33 cellular contexts compared by ENCODE assay signal in the genomic region with DNA sequence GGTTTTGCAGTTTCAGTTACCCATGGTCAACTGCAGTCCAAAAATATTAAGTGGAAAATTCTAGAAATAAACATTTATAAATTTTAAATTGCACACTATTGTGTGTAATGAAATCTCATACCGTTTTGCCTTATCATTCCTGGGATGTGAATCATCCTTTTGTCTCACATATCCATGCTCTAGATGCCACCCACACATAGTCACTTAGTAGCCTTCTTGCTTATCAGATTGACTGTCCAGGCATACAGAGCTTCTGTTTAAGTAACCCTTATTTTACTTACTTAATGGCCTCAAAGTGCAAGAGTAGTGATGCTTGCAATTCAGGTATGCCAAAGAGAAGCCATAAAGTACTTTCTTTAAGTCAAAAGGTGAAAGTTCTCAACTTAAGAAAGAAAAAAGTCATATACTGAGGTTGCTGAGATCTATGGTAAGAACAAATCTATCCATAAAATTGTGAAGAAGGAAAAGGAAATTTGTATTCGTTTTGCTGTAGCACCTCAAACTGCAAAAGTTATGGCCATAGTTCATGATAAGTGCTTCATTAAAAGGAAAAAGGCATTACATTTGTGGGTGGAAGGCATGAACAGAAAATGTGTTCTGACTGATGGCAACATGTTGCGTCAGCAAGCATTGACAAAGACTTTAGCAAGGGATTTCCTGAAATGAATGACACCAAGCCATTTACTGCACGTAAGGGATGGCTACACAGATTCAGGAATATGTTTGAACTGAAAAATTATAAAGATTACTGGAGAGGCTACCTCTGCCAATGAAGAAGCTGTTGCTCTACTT. TPM values are rescaled to one million over a fixed set of nuclear protein-coding genes. Genes with fewer than 3 reads are reported as not detected.
A peak's percentile ranks its signal among the peaks of the same experiment; 100 is the strongest.
DNase-seq lines count a peak whose midpoint lies in the region; ATAC-seq, FAIRE-seq and TF ChIP-seq lines count a peak whose summit lies in the region.
"Had no signal": no experiment of that assay in that cellular context is flagged by ENCODE, and none has a peak within 500 bp of the region (broad histone marks: within the 10 kb centered on the region; RNA-seq: fewer than 3 reads in every experiment).

No MANE protein-coding gene starts in this region.

- 90 to 92% methylated on average over 3 to 4 of the region's 4 CpGs for WGBS in mesodermal cell (ENCODE audit: insufficient coverage in 2 of 2), 2 experiments

- POLR2A ChIA-PET in activated CD4-positive, alpha-beta T cell treated with anti-CD3 and anti-CD28 coated beads for 36 hours (lab: Charles Lee) = no interaction called here

- no peak overlapping the region for H3K27ac Mint-ChIP-seq in activated CD4-positive, alpha-beta T cell treated with anti-CD3 and anti-CD28 coated beads for 36 hours
- H3K27ac Mint-ChIP-seq: IgD-negative memory B cell; stimulated activated effector memory CD8-positive, alpha-beta T cell treated with anti-CD3 and anti-CD28 coated beads, Interleukin-12 subunit alpha, Interleukin-12 subunit beta, amount 100 ng/mL, for 72 hours had no signal

- DNase-seq in EH (ENCODE audit: low read depth) (peak; percentile 32), LHCN-M2 (ENCODE audit: low read depth) (peak; percentile 0), bronchial epithelial cell (ENCODE audit: low read depth) (peak; percentile 53), islet precursor cell (no peak), NCI-H2171 (lab: John Stamatoyannopoulos, UW) (no peak), retina (no peak)
- no peak for DNase-seq in activated CD4-positive, alpha-beta T cell treated with anti-CD3 and anti-CD28 coated beads for 36 hours
- DNase-seq: activated CD4-positive, alpha-beta T cell treated with anti-CD3 and anti-CD28 coated beads for 48 hours; activated CD8-positive, alpha-beta memory T cell treated with anti-CD3 and anti-CD28 coated beads for 24 hours; activated gamma-delta T cell treated with Interleukin-2 at 50 U/mL for 16 hours; activated T-cell treated with anti-CD3 and anti-CD28 coated beads, Interleukin-2, amount 50 U/mL, for 1 hour; Caco-2; DMS79 treated with DMSO at 0.1 percent for 48 hours; GOT3; head of caudate nucleus; left cardiac atrium; MG63; NCI-H1436 treated with DMSO at 0.1 percent for 48 hours; NCI-H2107; right cardiac atrium; stimulated activated CD4-positive, alpha-beta T cell treated with anti-CD3 and anti-CD28 coated beads, Interleukin-4, amount 100 ng/mL, for 24 hours had no signal

- H3K27ac ChIP-seq in mesodermal cell (ENCODE audit: low read depth, low read length, severe bottlenecking) = peak overlapping the region; percentile 26
- H3K27ac ChIP-seq: BLaER1 treated with 17β-estradiol and CSF1 and Interleukin-3, amounts not matched to agents 10 nM and 100 nM; parathyroid adenoma had no signal

- no peaks in the 10 kb centered on the region for H3K36me3 Mint-ChIP-seq in activated CD4-positive, alpha-beta T cell treated with anti-CD3 and anti-CD28 coated beads for 36 hours (ENCODE audit: low read depth)
- H3K36me3 Mint-ChIP-seq: stimulated activated effector memory CD8-positive, alpha-beta T cell treated with anti-CD3 and anti-CD28 coated beads, Interleukin-12 subunit alpha, Interleukin-12 subunit beta, amount 100 ng/mL, for 72 hours had no signal

- H3K9me3 Mint-ChIP-seq in activated CD4-positive, alpha-beta T cell treated with anti-CD3 and anti-CD28 coated beads for 36 hours (ENCODE audit: low read depth) = no peaks in the 10 kb centered on the region

- H3K27me3 ChIP-seq in bronchial epithelial cell (ENCODE audit: control insufficient read depth, insufficient read depth, low read length) = no peaks in the 10 kb centered on the region
- H3K27me3 ChIP-seq: BLaER1 treated with 17β-estradiol and CSF1 and Interleukin-3, amounts not matched to agents 10 nM and 100 nM had no signal

- intact Hi-C loops in activated CD4-positive, alpha-beta T cell treated with anti-CD3 and anti-CD28 coated beads for 36 hours (cut with DNase I, micrococcal nuclease) = no loop called here

- H3K36me3 ChIP-seq in bronchial epithelial cell (ENCODE audit: control insufficient read depth, insufficient read depth, low read length) (no peaks in the 10 kb centered on the region), mesodermal cell (ENCODE audit: control insufficient read depth, insufficient read depth, low read length) (no peaks in the 10 kb centered on the region)
- H3K36me3 ChIP-seq: BLaER1 treated with 17β-estradiol and CSF1 and Interleukin-3, amounts not matched to agents 10 nM and 100 nM; MG63 had no signal

- no peak for ATAC-seq in activated CD4-positive, alpha-beta T cell treated with anti-CD3 and anti-CD28 coated beads for 36 hours
- ATAC-seq: left cardiac atrium; right cardiac atrium; stimulated activated effector memory CD8-positive, alpha-beta T cell treated with anti-CD3 and anti-CD28 coated beads, Interleukin-12 subunit alpha, Interleukin-12 subunit beta, amount 100 ng/mL, for 72 hours had no signal

- CTCF ChIA-PET in activated CD4-positive, alpha-beta T cell treated with anti-CD3 and anti-CD28 coated beads for 36 hours (lab: Charles Lee) = no interaction called here

- H3K4me1 ChIP-seq in mesodermal cell (ENCODE audit: control insufficient read depth, insufficient read depth, low read length, poor library complexity, severe bottlenecking) = no peaks in the 10 kb centered on the region
- H3K4me1 ChIP-seq: BLaER1 treated with 17β-estradiol and CSF1 and Interleukin-3, amounts not matched to agents 10 nM and 100 nM; Caco-2; parathyroid adenoma had no signal

- H3K27me3 Mint-ChIP-seq in activated CD4-positive, alpha-beta T cell treated with anti-CD3 and anti-CD28 coated beads for 36 hours = no peaks in the 10 kb centered on the region
- H3K27me3 Mint-ChIP-seq: IgD-negative memory B cell had no signal

- no peak for TF ChIP-seq CTCF in bronchial epithelial cell (IDR thresholded peaks at IDR 0.05; ENCODE audit: insufficient read depth, low read length, severe bottlenecking)

- H3K4me3 ChIP-seq in bronchial epithelial cell (ENCODE audit: low read depth, low read length) (no peak overlapping the region), mesodermal cell (ENCODE audit: extremely low read depth, insufficient read depth, low read length, poor library complexity, severe bottlenecking) (no peak overlapping the region)
- H3K4me3 ChIP-seq: BLaER1 treated with 17β-estradiol and CSF1 and Interleukin-3, amounts not matched to agents 10 nM and 100 nM; GM12878; MG63 had no signal

- H3K9me3 ChIP-seq in mesodermal cell (ENCODE audit: control insufficient read depth, low read length) = peaks cover 4% of the 10 kb centered on the region
- H3K9me3 ChIP-seq: BLaER1 treated with 17β-estradiol and CSF1 and Interleukin-3, amounts not matched to agents 10 nM and 100 nM; Caco-2; MG63 had no signal

- no peak for FAIRE-seq in bronchial epithelial cell (lab: Jason Lieb, UNC)
- FAIRE-seq: endothelial cell of umbilical vein, GM12878 had no signal

- no peak overlapping the region for H3K4me3 Mint-ChIP-seq in activated CD4-positive, alpha-beta T cell treated with anti-CD3 and anti-CD28 coated beads for 36 hours
- H3K4me3 Mint-ChIP-seq: IgD-negative memory B cell; stimulated activated effector memory CD8-positive, alpha-beta T cell treated with anti-CD3 and anti-CD28 coated beads, Interleukin-12 subunit alpha, Interleukin-12 subunit beta, amount 100 ng/mL, for 72 hours had no signal

- no peaks in the 10 kb centered on the region for H3K4me1 Mint-ChIP-seq in activated CD4-positive, alpha-beta T cell treated with anti-CD3 and anti-CD28 coated beads for 36 hours
- H3K4me1 Mint-ChIP-seq: IgD-negative memory B cell; stimulated activated effector memory CD8-positive, alpha-beta T cell treated with anti-CD3 and anti-CD28 coated beads, Interleukin-12 subunit alpha, Interleukin-12 subunit beta, amount 100 ng/mL, for 72 hours had no signal

RNA-seq across cellular contexts. Expression of a gene that starts 43.8 kb away (rescaled TPM):
- total RNA-seq in LHCN-M2 (2014; rRNA removed) (not detected in 2 replicates), bronchial epithelial cell (not detected in 2 replicates)
- not detected for polyA plus RNA-seq in LHCN-M2 (2012)
- polyA plus RNA-seq in mesodermal cell (2013, experiment 1 of 2) = not detected
- not detected for polyA plus RNA-seq in mesodermal cell (2013, experiment 2 of 2)
- total RNA-seq in activated CD4-positive, alpha-beta T cell treated with anti-CD3 and anti-CD28 coated beads for 36 hours = not detected
- total RNA-seq: Caco-2; chondrocyte; endothelial cell of umbilical vein; GM12878; left cardiac atrium; NCI-H460; right cardiac atrium; T-helper 2 cell treated with Interferon-gamma antibody and Interleukin-4, amounts not matched to agents 100 ng/mL and 5 ng/mL, for 36 hours; ureter had no signal
- polyA plus RNA-seq: endothelial cell of umbilical vein, IgD-negative memory B cell, neural cell, right cardiac atrium had no signal

Comparison
In these comparisons a context has a peak if more than half of its experiments do, and no peak if none do; other contexts are left out.
1. DNase-seq: peak in EH (single experiment), LHCN-M2 (single experiment) and bronchial epithelial cell (single experiment); none in islet precursor cell (single experiment), activated CD4-positive, alpha-beta T cell treated with anti-CD3 and anti-CD28 coated beads for 36 hours (single experiment), NCI-H2171 (single experiment) and retina (single experiment).